8 cellular contexts compared by ENCODE assay signal in genomic region chr12:108611884-108612415, GRCh38. TPM values are rescaled to one million over a fixed set of nuclear protein-coding genes. Genes with fewer than 3 reads are reported as not detected.
A peak's percentile ranks its signal among the peaks of the same experiment; 100 is the strongest.
DNase-seq lines count a peak whose midpoint lies in the region; ATAC-seq, FAIRE-seq and TF ChIP-seq lines count a peak whose summit lies in the region.

No MANE protein-coding gene starts in this region.

- DNase-seq in ELR (ENCODE audit: low read depth), result peak; percentile 92
- DNase-seq in activated CD8-positive, alpha-beta memory T cell treated with anti-CD3 and anti-CD28 coated beads, Interleukin-2, amount 10 ng/mL, durations not matched to agents 7 days and 5 days, result peak; percentile 61
- DNase-seq in fibroblast of pulmonary artery (ENCODE audit: low read depth), result peak; percentile 56
- DNase-seq in stimulated activated CD4-positive, alpha-beta T cell treated with anti-CD3 and anti-CD28 coated beads, Interleukin-4, amount 100 ng/mL, for 48 hours (ENCODE audit: low read depth in 2 of 2), result peak; percentile 47 to 52
- DNase-seq in mucosa of gallbladder (ENCODE audit: low spot score), result no peak
- no peak for DNase-seq in kidney
- no peak for DNase-seq in Ammon's horn (ENCODE audit: low spot score)

- H3K9me3 Mint-ChIP-seq in activated CD8-positive, alpha-beta memory T cell treated with anti-CD3 and anti-CD28 coated beads, Interleukin-2, amount 10 ng/mL, durations not matched to agents 7 days and 5 days (ENCODE audit: low read depth), result peaks cover 4% of the 10 kb centered on the region

- peaks cover 3% of the 10 kb centered on the region for H3K27me3 Mint-ChIP-seq in activated CD8-positive, alpha-beta memory T cell treated with anti-CD3 and anti-CD28 coated beads, Interleukin-2, amount 10 ng/mL, durations not matched to agents 7 days and 5 days

- H3K9ac ChIP-seq in kidney (ENCODE audit: low read length in 2 of 2), result no peak overlapping the region

- CTCF ChIA-PET in activated CD8-positive, alpha-beta memory T cell treated with anti-CD3 and anti-CD28 coated beads, Interleukin-2, amount 10 ng/mL, durations not matched to agents 7 days and 5 days (lab: Charles Lee), result interaction anchor here (0.9 to 11.2 kb wide), 3 partner anchors 34 to 52 kb away, joined by 4 to 382 read pairs (median 5); partner anchors contain the start of genes ISCU and SART3

- H3K4me3 Mint-ChIP-seq in activated CD8-positive, alpha-beta memory T cell treated with anti-CD3 and anti-CD28 coated beads, Interleukin-2, amount 10 ng/mL, durations not matched to agents 7 days and 5 days, result no peak overlapping the region

- H3K36me3 ChIP-seq in kidney (ENCODE audit: control insufficient read depth in 1 of 2, insufficient read depth in 2 of 2, low read length in 2 of 2), result no peaks in the 10 kb centered on the region

- no peak overlapping the region for H3K27ac ChIP-seq in kidney (ENCODE audit: low read depth in 2 of 2, low read length in 2 of 2)

- H3K27ac Mint-ChIP-seq in activated CD8-positive, alpha-beta memory T cell treated with anti-CD3 and anti-CD28 coated beads, Interleukin-2, amount 10 ng/mL, durations not matched to agents 7 days and 5 days, result no peak overlapping the region

- intact Hi-C loops in kidney (cut with DNase I), result no loop called here

- no peak for FAIRE-seq in kidney (lab: Jason Lieb, UNC)

- H3K4me3 ChIP-seq in fibroblast of pulmonary artery (replicated peaks; ENCODE audit: low read depth, low read length), result no peak overlapping the region
- no peak overlapping the region for H3K4me3 ChIP-seq in kidney (ENCODE audit: low read length in 2 of 2)

- H3K36me3 Mint-ChIP-seq in activated CD8-positive, alpha-beta memory T cell treated with anti-CD3 and anti-CD28 coated beads, Interleukin-2, amount 10 ng/mL, durations not matched to agents 7 days and 5 days, result peaks cover 17% of the 10 kb centered on the region

- TF ChIP-seq CTCF in LNCAP (IDR thresholded peaks at IDR 0.05) (peak; percentile 28; the same call in 1 of the 2 replicates), fibroblast of pulmonary artery (IDR thresholded peaks at IDR 0.05; ENCODE audit: low read length, missing control alignments) (peak; percentile 50), kidney (IDR thresholded peaks at IDR 0.05; ENCODE audit: borderline replicate concordance, extremely low read depth, insufficient read depth) (no peak)

- H3K4me1 Mint-ChIP-seq in activated CD8-positive, alpha-beta memory T cell treated with anti-CD3 and anti-CD28 coated beads, Interleukin-2, amount 10 ng/mL, durations not matched to agents 7 days and 5 days, result peaks cover 24% of the 10 kb centered on the region

- H3K4me1 ChIP-seq in kidney (ENCODE audit: control insufficient read depth in 1 of 2, insufficient read depth in 1 of 2, low read depth in 1 of 2, low read length in 2 of 2), result no peaks in the 10 kb centered on the region

- ATAC-seq in activated CD8-positive, alpha-beta memory T cell treated with anti-CD3 and anti-CD28 coated beads, Interleukin-2, amount 10 ng/mL, durations not matched to agents 7 days and 5 days, result peak; percentile 50

- peaks cover 0 to 5% of the 10 kb centered on the region in 2 donors for H3K9me3 ChIP-seq in kidney (ENCODE audit: control insufficient read depth in 1 of 2, low read length in 2 of 2)

RNA-seq across cellular contexts. Expression of gene TMEM119, which starts 14.1 kb away (rescaled TPM):
- total RNA-seq in activated CD8-positive, alpha-beta memory T cell treated with anti-CD3 and anti-CD28 coated beads, Interleukin-2, amount 10 ng/mL, durations not matched to agents 7 days and 5 days, result under 1 TPM; 0.16 to 0.20 TPM
- total RNA-seq in mucosa of gallbladder (10.6 TPM), kidney (15.8 TPM)
- polyA plus RNA-seq in kidney (ENCODE audit: insufficient read depth, low read depth, low replicate concordance), result 4.1 TPM

RNA-seq across cellular contexts. Expression of gene SELPLG, which starts 21.7 kb away (rescaled TPM):
- 100 to 1,000 TPM; 148 to 184 TPM for total RNA-seq in activated CD8-positive, alpha-beta memory T cell treated with anti-CD3 and anti-CD28 coated beads, Interleukin-2, amount 10 ng/mL, durations not matched to agents 7 days and 5 days
- total RNA-seq in mucosa of gallbladder (22.4 TPM), kidney (14.3 TPM)
- polyA plus RNA-seq in kidney (ENCODE audit: insufficient read depth, low read depth, low replicate concordance), result 3.7 TPM

RNA-seq across cellular contexts. Expression of gene ISCU, which starts 49.6 kb away (rescaled TPM):
- total RNA-seq in activated CD8-positive, alpha-beta memory T cell treated with anti-CD3 and anti-CD28 coated beads, Interleukin-2, amount 10 ng/mL, durations not matched to agents 7 days and 5 days, result 10 to 100 TPM; 64.2 to 86.9 TPM
- total RNA-seq in mucosa of gallbladder (129 TPM), kidney (183 TPM)
- 511 TPM for polyA plus RNA-seq in kidney (ENCODE audit: insufficient read depth, low read depth, low replicate concordance)

RNA-seq across cellular contexts. Expression of gene SART3, which starts 51.0 kb away (rescaled TPM):
- 10 to 100 TPM; 81.2 to 99.7 TPM for total RNA-seq in activated CD8-positive, alpha-beta memory T cell treated with anti-CD3 and anti-CD28 coated beads, Interleukin-2, amount 10 ng/mL, durations not matched to agents 7 days and 5 days
- total RNA-seq in mucosa of gallbladder (42.3 TPM), kidney (59.1 TPM)
- polyA plus RNA-seq in kidney (ENCODE audit: insufficient read depth, low read depth, low replicate concordance), result 14.9 TPM

Comparison
In these comparisons a context has a peak if more than half of its experiments do, and no peak if none do; other contexts are left out.
1. DNase-seq: peak in ELR (single experiment), activated CD8-positive, alpha-beta memory T cell treated with anti-CD3 and anti-CD28 coated beads, Interleukin-2, amount 10 ng/mL, durations not matched to agents 7 days and 5 days (single experiment), fibroblast of pulmonary artery (single experiment) and stimulated activated CD4-positive, alpha-beta T cell treated with anti-CD3 and anti-CD28 coated beads, Interleukin-4, amount 100 ng/mL, for 48 hours (2 of 2); none in mucosa of gallbladder (single experiment), kidney (single experiment) and Ammon's horn (single experiment).